In the genomic region with DNA sequence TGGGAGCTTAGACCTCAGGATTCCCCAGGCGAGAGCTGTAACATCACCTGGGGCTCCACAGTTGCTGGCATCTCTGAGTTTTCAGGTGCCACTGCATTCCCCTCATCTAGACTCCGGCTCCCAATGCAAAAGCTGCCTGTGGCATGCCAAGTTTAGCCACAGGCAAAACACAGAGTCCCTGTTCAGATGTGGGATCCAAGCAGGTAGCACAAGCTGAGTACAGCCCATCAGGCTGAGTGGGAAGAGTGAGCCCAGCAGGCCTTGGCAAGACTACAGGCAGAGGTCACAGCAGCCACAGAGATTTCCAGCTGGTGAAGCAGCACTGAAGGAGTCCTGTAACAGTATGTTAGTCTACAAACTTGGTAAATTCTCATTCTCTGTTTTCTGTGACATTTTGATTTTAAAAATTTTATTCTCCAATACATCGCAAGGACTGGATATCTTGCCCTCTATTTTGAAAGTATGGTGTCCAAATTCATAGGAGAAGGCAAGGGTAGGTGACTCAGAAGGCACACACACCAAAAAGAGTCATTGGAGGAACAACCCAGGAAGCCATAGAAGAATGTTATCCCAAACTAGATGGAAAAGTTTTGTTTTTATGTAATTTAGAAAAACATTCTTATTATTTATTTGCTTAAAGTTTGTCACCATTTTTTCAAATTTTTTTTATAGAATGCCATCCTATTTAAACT, we compare ENCODE assay signal across 14 cellular contexts. TPM values are rescaled to one million over a fixed set of nuclear protein-coding genes. Genes with fewer than 3 reads are reported as not detected.
DNase-seq lines count a peak whose midpoint lies in the region; ATAC-seq and TF ChIP-seq lines count a peak whose summit lies in the region.
"Had no signal": no experiment of that assay in that cellular context is flagged by ENCODE, and none has a peak within 500 bp of the region (broad histone marks: within the 10 kb centered on the region; RNA-seq: fewer than 3 reads in every experiment).

No MANE protein-coding gene starts in this region.

- dilution Hi-C loops in IMR-90 (cut with HindIII; ENCODE audit: low sequenced_read_pairs, unreplicated experiment) = no loop called here

- TF ChIP-seq CTCF in IMR-90 (conservative IDR thresholded peaks at IDR 0.05; ENCODE audit: low read depth, low read length) (no peak), MCF 10A (IDR thresholded peaks at IDR 0.05; ENCODE audit: unreplicated experiment) (no peak), foreskin fibroblast (IDR thresholded peaks at IDR 0.05; ENCODE audit: low read depth, low read length) (no peak), gastrocnemius medialis (IDR thresholded peaks at IDR 0.05 in 4 of 5, conservative IDR thresholded peaks at IDR 0.05 in 1 of 5) (no peak)

- H2BK120ac ChIP-seq in IMR-90 (ENCODE audit: low read depth, low read length) = peak overlapping the region; percentile 47; the same call in 1 of the 2 replicates

- no peak for ATAC-seq in IMR-90 (ENCODE audit: low read depth)
- ATAC-seq in gastrocnemius medialis = no peak
- ATAC-seq in GM18873 (IDR thresholded peaks at IDR 0.05; ENCODE audit: low FRiP score, unreplicated experiment) = no peak
- no peak for ATAC-seq in GM18517 (IDR thresholded peaks at IDR 0.05; ENCODE audit: unreplicated experiment)

- peaks cover 8% of the 10 kb centered on the region for H3K36me3 Mint-ChIP-seq in MCF 10A (ENCODE audit: insufficient read depth, unreplicated experiment)

- H2AK9ac ChIP-seq in IMR-90 (replicated peaks; ENCODE audit: low read depth, low read length, poor library complexity) = no peak overlapping the region

- no peak for TF ChIP-seq RAD21 in IMR-90 (IDR thresholded peaks at IDR 0.05; ENCODE audit: low read length)

- H2AFZ ChIP-seq in IMR-90 (replicated peaks; ENCODE audit: low read length, poor library complexity) = no peak overlapping the region

- no peak overlapping the region for H3K4me3 ChIP-seq in IMR-90 (ENCODE audit: insufficient read depth, low read depth, low read length)
- no peak overlapping the region for H3K4me3 ChIP-seq in foreskin fibroblast (ENCODE audit: low read depth in 1 of 2, low read length in 2 of 2)
- no peak overlapping the region for H3K4me3 ChIP-seq in gastrocnemius medialis
- H3K4me3 ChIP-seq: uterus had no signal

- H4K8ac ChIP-seq in IMR-90 (ENCODE audit: low read depth in 2 of 2, low read length in 2 of 2) = peak overlapping the region in 1 of 2 experiments; percentile 25; a peak in 1 of 4 replicates

- H2AK5ac ChIP-seq in IMR-90 (ENCODE audit: low read depth, low read length) = peak overlapping the region; percentile 79; the same call in 1 of the 2 replicates

- CTCF ChIA-PET in IMR-90 (lab: Yijun Ruan, JAX) = no interaction called here
- CTCF ChIA-PET in MCF 10A (lab: Yijun Ruan, JAX) = interaction anchor here (0.6 to 5.5 kb wide), 13 partner anchors 13 to 449 kb away, joined by 3 to 52 read pairs (median 3); a partner anchor contains a TSS

- H3K27ac ChIP-seq in IMR-90 (ENCODE audit: insufficient read depth, low read length) = no peak overlapping the region
- peak overlapping the region; percentile 2 to 75 (median 72) for H3K27ac ChIP-seq in gastrocnemius medialis
- H3K27ac ChIP-seq: C4-2B, uterus had no signal

- no peak overlapping the region for H3K9ac ChIP-seq in IMR-90 (ENCODE audit: low read depth, low read length)

- H3K36me3 ChIP-seq in IMR-90 (ENCODE audit: control insufficient read depth, insufficient read depth, low read length) (no peaks in the 10 kb centered on the region), gastrocnemius medialis (no peaks in the 10 kb centered on the region)
- H3K36me3 ChIP-seq: uterus had no signal

- no peak overlapping the region for H3K23ac ChIP-seq in IMR-90 (ENCODE audit: low read depth, low read length)

- H3K79me1 ChIP-seq in IMR-90 (ENCODE audit: low read depth in 1 of 2, low read length in 2 of 2) = no peaks in the 10 kb centered on the region

- H3K4me1 ChIP-seq in IMR-90 (ENCODE audit: control insufficient read depth, insufficient read depth, low read length) = peaks cover 12% of the 10 kb centered on the region
- H3K4me1 ChIP-seq in gastrocnemius medialis = peaks cover 9 to 31% of the 10 kb centered on the region in 2 donors
- H3K4me1 ChIP-seq: uterus had no signal

- peak overlapping the region; percentile 96 for H3K27ac Mint-ChIP-seq in MCF 10A (ENCODE audit: low read depth, unreplicated experiment)

- peak; percentile 61 for DNase-seq in IMR-90
- DNase-seq in MCF 10A (ENCODE audit: unreplicated experiment) = peak; percentile 47
- DNase-seq in foreskin fibroblast = peak; percentile 45 to 65
- no peak for DNase-seq in gastrocnemius medialis
- DNase-seq in stimulated activated CD4-positive, alpha-beta T cell treated with anti-CD3 and anti-CD28 coated beads, Interleukin-4, amount 100 ng/mL, for 1 hour = no peak
- no peak for DNase-seq in NCI-H1105 (lab: John Stamatoyannopoulos, UW)
- DNase-seq: activated effector memory CD4-positive, alpha-beta T cell treated with Interleukin-2 at 50 U/mL for 16 hours; central memory CD4-positive, alpha-beta T cell; NCI-H345; uterus had no signal

- peak overlapping the region; percentile 62 for H3K4me3 Mint-ChIP-seq in MCF 10A (ENCODE audit: unreplicated experiment)

- H3K9me3 Mint-ChIP-seq in MCF 10A (ENCODE audit: unreplicated experiment) = no peaks in the 10 kb centered on the region

- TF ChIP-seq POLR2A in IMR-90 (IDR thresholded peaks at IDR 0.05; ENCODE audit: low read depth, low read length) (no peak), gastrocnemius medialis (IDR thresholded peaks at IDR 0.05) (no peak)

- no peaks in the 10 kb centered on the region for H3K9me3 ChIP-seq in IMR-90 (ENCODE audit: control insufficient read depth, insufficient read depth, low read length)
- H3K9me3 ChIP-seq in gastrocnemius medialis = no peaks in the 10 kb centered on the region
- H3K9me3 ChIP-seq: uterus had no signal

- H3K27me3 ChIP-seq in IMR-90 (ENCODE audit: control insufficient read depth, insufficient read depth, low read length) (no peaks in the 10 kb centered on the region), gastrocnemius medialis (no peaks in the 10 kb centered on the region)
- H3K27me3 ChIP-seq: uterus had no signal

- in situ Hi-C loops in IMR-90 (cut with MboI; ENCODE audit: low sequenced_read_pairs) (loop anchor here (10.0 to 25.0 kb wide), 2 partner anchors 448 to 800 kb away; no protein-coding TSS in a partner anchor), gastrocnemius medialis (cut with MboI; ENCODE audit: low sequenced_read_pairs in 4 of 4) (no loop called here)

- H3K14ac ChIP-seq in IMR-90 (replicated peaks; ENCODE audit: low read depth, low read length) = no peak overlapping the region; the same call in 1 of the 2 replicates

- no peak overlapping the region for H3K56ac ChIP-seq in IMR-90 (ENCODE audit: extremely low read depth, insufficient read depth, low read length)

- intact Hi-C loops in IMR-90 (cut with micrococcal nuclease) (no loop called here), MCF 10A (cut with micrococcal nuclease) (loop anchor here (5.0 to 10.0 kb wide), 3 partner anchors 195 to 432 kb away; a partner anchor contains a TSS), gastrocnemius medialis (cut with DNase I; ENCODE audit: low total_unique reads) (no loop called here)

- peak overlapping the region; percentile 23; the same call in 2 of the 3 replicates for H2BK15ac ChIP-seq in IMR-90 (ENCODE audit: low read depth, low read length)

- H3K4me1 Mint-ChIP-seq in MCF 10A (ENCODE audit: insufficient read depth, unreplicated experiment) = peaks cover 65% of the 10 kb centered on the region

- no peak overlapping the region for H3K4me2 ChIP-seq in IMR-90 (ENCODE audit: low read depth, low read length)

- POLR2A ChIA-PET in IMR-90 (lab: Charles Lee; ENCODE audit: unreplicated experiment) (no interaction called here), MCF 10A (lab: Yijun Ruan, JAX) (interaction anchor here (0.6 to 12.1 kb wide), 23 partner anchors 8 to 858 kb away, joined by 3 to 521 read pairs (median 4); a partner anchor contains a TSS)

- WGBS in IMR-90 (ENCODE audit: extremely low coverage in 2 of 2, insufficient read length in 1 of 2), 2 experiments = 92% methylated on average over 2 of the region's 3 CpGs; no CpG with 5 or more reads in 1 of the 2 experiments

- peak overlapping the region; percentile 34 for H3K4ac ChIP-seq in IMR-90 (ENCODE audit: low read depth, low read length)

- H3K27me3 Mint-ChIP-seq in MCF 10A (ENCODE audit: insufficient read depth, unreplicated experiment) = no peaks in the 10 kb centered on the region

- H2BK5ac ChIP-seq in IMR-90 (ENCODE audit: low read depth, low read length, poor library complexity, severe bottlenecking) = peak overlapping the region; percentile 3

- H4K5ac ChIP-seq in IMR-90 (ENCODE audit: low read depth, low read length) = no peak overlapping the region

- no peak overlapping the region for H3K18ac ChIP-seq in IMR-90 (ENCODE audit: low read depth, low read length)

- peak overlapping the region; percentile 16 for H2BK20ac ChIP-seq in IMR-90 (ENCODE audit: low read depth, low read length)

- H3K9me1 ChIP-seq in IMR-90 (ENCODE audit: insufficient read depth, low read length) = peaks cover 2% of the 10 kb centered on the region

- H4K91ac ChIP-seq in IMR-90 (ENCODE audit: insufficient read depth, low read depth, low read length) = no peak overlapping the region; the same call in 1 of the 2 replicates

- H4K20me1 ChIP-seq in IMR-90 (ENCODE audit: insufficient read depth, low read length) = peaks cover 3% of the 10 kb centered on the region; the same call in 1 of the 2 replicates

- BruUV-seq in IMR-90 (replicated peaks; lab: Mats Ljungman, UMichigan) (no TSS peak), MCF 10A (replicated peaks; lab: Mats Ljungman, UMichigan) (no TSS peak)

RNA-seq across cellular contexts. Expression of a gene that starts 13.6 kb away (rescaled TPM):
- total RNA-seq in IMR-90 (2012; rRNA removed) (0.18 and 0.28 TPM in 2 replicates), MCF 10A (2022) (62.3 and 76.2 TPM in 2 replicates), gastrocnemius medialis (10 to 100 TPM; 22.2 to 46.8 (median 30.5) TPM)
- 0.99 and 3.7 TPM in 2 replicates for polyA plus RNA-seq in IMR-90 (2012; rRNA removed)
- polyA plus RNA-seq in IMR-90 (2012; cell fraction: cytosol; rRNA removed) = 1.4 and 7.8 TPM in 2 replicates
- 53.1 and 64.1 TPM in 2 replicates for polyA plus RNA-seq in IMR-90 (2012; cell fraction: nucleus; rRNA removed; ENCODE audit: low replicate concordance)
- total RNA-seq: activated CD8-positive, alpha-beta memory T cell treated with anti-CD3 and anti-CD28 coated beads for 36 hours had no signal

RNA-seq across cellular contexts. Expression of a gene that starts 45.4 kb away (rescaled TPM):
- total RNA-seq in IMR-90 (2012; rRNA removed) (4.3 and 9.2 TPM in 2 replicates), MCF 10A (2022) (110 and 113 TPM in 2 replicates), gastrocnemius medialis (10 to 100 TPM in 1 of 4 donors, 1 to 10 TPM in 3; 7.0 to 11.0 (median 7.8) TPM)
- polyA plus RNA-seq in IMR-90 (2012; rRNA removed) = 1.5 and 2.8 TPM in 2 replicates
- 0.56 and 0.87 TPM in 2 replicates for polyA plus RNA-seq in IMR-90 (2012; cell fraction: cytosol; rRNA removed)
- 0.81 and 4.3 TPM in 2 replicates for polyA plus RNA-seq in IMR-90 (2012; cell fraction: nucleus; rRNA removed; ENCODE audit: low replicate concordance)

Comparison
In these comparisons a context has a peak if more than half of its experiments do, and no peak if none do; other contexts are left out.
1. DNase-seq: peak in IMR-90 (single experiment), MCF 10A (single experiment) and foreskin fibroblast (2 of 2); none in gastrocnemius medialis (0 of 2), stimulated activated CD4-positive, alpha-beta T cell treated with anti-CD3 and anti-CD28 coated beads, Interleukin-4, amount 100 ng/mL, for 1 hour (single experiment) and NCI-H1105 (single experiment).
2. RNA of a gene that starts 13.6 kb away (total RNA-seq): 62.3 to 76.2 TPM in MCF 10A and 22.2 to 46.8 TPM in gastrocnemius medialis; 0.18 to 0.28 TPM in IMR-90; every median in the first group is over 10 times any median in the second.